In the genomic region with DNA sequence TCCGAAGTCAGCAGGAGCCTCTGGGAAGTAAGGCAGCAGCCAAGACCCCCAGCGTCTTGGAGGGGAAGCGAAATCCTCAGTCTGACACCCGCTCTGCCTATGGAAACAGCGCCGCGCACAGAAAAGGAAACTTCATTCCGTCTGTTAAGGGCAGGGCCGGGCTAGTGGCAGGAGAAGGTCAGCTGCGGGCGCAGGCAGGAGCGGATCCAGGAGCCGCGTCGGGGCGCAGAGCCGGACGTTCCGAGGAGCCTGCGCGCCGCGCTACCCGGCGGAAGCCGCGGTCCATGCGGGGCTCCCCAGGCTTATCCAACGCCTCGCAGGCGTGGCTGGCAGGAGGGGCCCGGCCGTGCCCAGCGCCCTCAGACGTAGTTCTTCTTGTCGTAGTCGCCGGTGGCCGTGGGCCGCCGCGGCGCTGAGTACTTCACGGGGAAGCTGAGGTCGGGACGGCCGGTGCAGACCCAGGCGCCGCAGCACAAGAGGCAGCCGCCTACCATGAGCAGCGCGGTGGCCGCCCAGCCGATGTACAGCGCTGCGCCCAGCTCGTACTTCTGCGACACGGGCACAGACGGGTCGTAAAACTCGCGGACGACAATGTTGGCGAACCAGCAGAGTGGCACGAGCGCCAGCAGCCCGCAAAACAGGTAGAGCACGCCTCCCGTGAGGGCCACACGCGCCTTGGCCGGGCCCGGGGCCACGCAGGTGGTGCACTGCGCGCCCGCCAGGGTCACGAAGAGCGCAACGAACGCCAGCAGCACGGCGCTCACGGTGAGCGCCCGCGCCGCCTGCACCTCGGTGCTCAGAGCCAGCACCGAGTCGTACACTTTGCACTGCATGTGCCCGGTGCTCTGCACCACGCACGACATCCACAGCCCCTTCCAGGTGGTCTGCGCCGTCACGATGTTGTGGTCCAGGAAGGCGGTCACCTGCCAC, we compare ENCODE assay signal across 8 cellular contexts. TPM values are rescaled to one million over a fixed set of nuclear protein-coding genes. Genes with fewer than 3 reads are reported as not detected.
A peak's percentile ranks its signal among the peaks of the same experiment; 100 is the strongest.
DNase-seq lines count a peak whose midpoint lies in the region; ATAC-seq and TF ChIP-seq lines count a peak whose summit lies in the region.

No MANE protein-coding gene starts in this region.

- H3K9me3 Mint-ChIP-seq in activated CD8-positive, alpha-beta T cell treated with anti-CD3 and anti-CD28 coated beads, Interleukin-2, amount 10 ng/mL, durations not matched to agents 7 days and 5 days (ENCODE audit: insufficient read depth): no peaks in the 10 kb centered on the region

- POLR2A ChIA-PET in activated CD8-positive, alpha-beta T cell treated with anti-CD3 and anti-CD28 coated beads, Interleukin-2, amount 10 ng/mL, durations not matched to agents 7 days and 5 days (lab: Charles Lee): no interaction called here

- peak overlapping the region; percentile 55 for H3K4me3 ChIP-seq in rectal smooth muscle tissue (ENCODE audit: low read length)

- peaks cover 12% of the 10 kb centered on the region for H3K27me3 ChIP-seq in rectal smooth muscle tissue (ENCODE audit: control insufficient read depth, insufficient read depth, low read length)

- peaks cover 12% of the 10 kb centered on the region for H3K36me3 Mint-ChIP-seq in activated CD8-positive, alpha-beta T cell treated with anti-CD3 and anti-CD28 coated beads, Interleukin-2, amount 10 ng/mL, durations not matched to agents 7 days and 5 days (ENCODE audit: low read depth)

- H3K27me3 Mint-ChIP-seq in activated CD8-positive, alpha-beta T cell treated with anti-CD3 and anti-CD28 coated beads, Interleukin-2, amount 10 ng/mL, durations not matched to agents 7 days and 5 days (ENCODE audit: low read depth): peaks cover 28% of the 10 kb centered on the region

- H3K4me1 Mint-ChIP-seq in activated CD8-positive, alpha-beta T cell treated with anti-CD3 and anti-CD28 coated beads, Interleukin-2, amount 10 ng/mL, durations not matched to agents 7 days and 5 days (ENCODE audit: low read depth): peaks cover 16% of the 10 kb centered on the region

- H3K4me1 ChIP-seq in rectal smooth muscle tissue (ENCODE audit: control insufficient read depth, insufficient read depth, low read length): no peaks in the 10 kb centered on the region

- no peak for TF ChIP-seq CTCF in omental fat pad (IDR thresholded peaks at IDR 0.05)

- DNase-seq in NCI-H82 (lab: John Stamatoyannopoulos, UW) (peak; percentile 36), NCI-H82 treated with DMSO at 0.1 percent for 48 hours (lab: John Stamatoyannopoulos, UW; ENCODE audit: unreplicated experiment) (no peak), germinal center (ENCODE audit: low spot score) (peak; percentile 33), omental fat pad (ENCODE audit: low spot score) (no peak), foreskin melanocyte (no peak), occipital lobe (lab: John Stamatoyannopoulos, UW) (no peak)
- no peak for DNase-seq in activated CD8-positive, alpha-beta T cell treated with anti-CD3 and anti-CD28 coated beads, Interleukin-2, amount 10 ng/mL, durations not matched to agents 7 days and 5 days

- CTCF ChIA-PET in activated CD8-positive, alpha-beta T cell treated with anti-CD3 and anti-CD28 coated beads, Interleukin-2, amount 10 ng/mL, durations not matched to agents 7 days and 5 days (lab: Charles Lee): interaction anchor here (0.5 kb wide), 1 partner anchor 47 kb away, joined by 3 read pairs; no protein-coding TSS in a partner anchor

- H3K9ac ChIP-seq in rectal smooth muscle tissue (ENCODE audit: low read length): no peak overlapping the region

- ATAC-seq in activated CD8-positive, alpha-beta T cell treated with anti-CD3 and anti-CD28 coated beads, Interleukin-2, amount 10 ng/mL, durations not matched to agents 7 days and 5 days: peak; percentile 58
- no peak for ATAC-seq in omental fat pad (ENCODE audit: low FRiP score)

- no peak overlapping the region for H3K27ac ChIP-seq in rectal smooth muscle tissue (ENCODE audit: low read depth, low read length)

- no peak overlapping the region for H3K27ac Mint-ChIP-seq in activated CD8-positive, alpha-beta T cell treated with anti-CD3 and anti-CD28 coated beads, Interleukin-2, amount 10 ng/mL, durations not matched to agents 7 days and 5 days

- peak overlapping the region; percentile 28 for H3K4me3 Mint-ChIP-seq in activated CD8-positive, alpha-beta T cell treated with anti-CD3 and anti-CD28 coated beads, Interleukin-2, amount 10 ng/mL, durations not matched to agents 7 days and 5 days

- no peaks in the 10 kb centered on the region for H3K36me3 ChIP-seq in rectal smooth muscle tissue (ENCODE audit: control insufficient read depth, insufficient read depth, low read length)

RNA-seq across cellular contexts. Expression of a gene that starts 0.7 kb away (rescaled TPM):
- total RNA-seq in activated CD8-positive, alpha-beta T cell treated with anti-CD3 and anti-CD28 coated beads, Interleukin-2, amount 10 ng/mL, durations not matched to agents 7 days and 5 days: not detected
- total RNA-seq in omental fat pad: 100 to 1,000 TPM in 2 of 4 donors, 10 to 100 TPM in 2; 67.6 to 367 (median 162) TPM
- 83.8 TPM for total RNA-seq in occipital lobe

RNA-seq across cellular contexts. Expression of a gene that starts 43.8 kb away (rescaled TPM):
- total RNA-seq in activated CD8-positive, alpha-beta T cell treated with anti-CD3 and anti-CD28 coated beads, Interleukin-2, amount 10 ng/mL, durations not matched to agents 7 days and 5 days: 10 to 100 TPM; 90.2 to 94.3 TPM
- total RNA-seq in omental fat pad (1 to 10 TPM in 2 of 4 donors, under 1 TPM in 1, not detected in 1; 0.95 to 1.4 (median 1.2) TPM), occipital lobe (1.4 TPM)

RNA-seq across cellular contexts. Expression of a gene that starts 44.5 kb away (rescaled TPM):
- total RNA-seq in activated CD8-positive, alpha-beta T cell treated with anti-CD3 and anti-CD28 coated beads, Interleukin-2, amount 10 ng/mL, durations not matched to agents 7 days and 5 days: 10 to 100 TPM; 94.3 to 97.2 TPM
- total RNA-seq in omental fat pad: 10 to 100 TPM; 32.3 to 47.5 (median 40.3) TPM
- 22.3 TPM for total RNA-seq in occipital lobe

Comparison
In these comparisons a context has a peak if more than half of its experiments do, and no peak if none do; other contexts are left out.
1. DNase-seq: peak in NCI-H82 (single experiment) and germinal center (single experiment); none in NCI-H82 treated with DMSO at 0.1 percent for 48 hours (single experiment), activated CD8-positive, alpha-beta T cell treated with anti-CD3 and anti-CD28 coated beads, Interleukin-2, amount 10 ng/mL, durations not matched to agents 7 days and 5 days (single experiment), omental fat pad (single experiment), foreskin melanocyte (single experiment) and occipital lobe (single experiment).
2. RNA of a gene that starts 0.7 kb away (total RNA-seq): 67.6 to 367 TPM in omental fat pad and 83.8 TPM in occipital lobe (single experiment); not detected in activated CD8-positive, alpha-beta T cell treated with anti-CD3 and anti-CD28 coated beads, Interleukin-2, amount 10 ng/mL, durations not matched to agents 7 days and 5 days; every median in the first group is over 10 times any median in the second.
3. RNA of a gene that starts 43.8 kb away (total RNA-seq): 90.2 to 94.3 TPM in activated CD8-positive, alpha-beta T cell treated with anti-CD3 and anti-CD28 coated beads, Interleukin-2, amount 10 ng/mL, durations not matched to agents 7 days and 5 days; 1.4 TPM in occipital lobe (single experiment) and 0.95 to 1.4 TPM in omental fat pad; every median in the first group is over 10 times any median in the second.